In the genomic region with DNA sequence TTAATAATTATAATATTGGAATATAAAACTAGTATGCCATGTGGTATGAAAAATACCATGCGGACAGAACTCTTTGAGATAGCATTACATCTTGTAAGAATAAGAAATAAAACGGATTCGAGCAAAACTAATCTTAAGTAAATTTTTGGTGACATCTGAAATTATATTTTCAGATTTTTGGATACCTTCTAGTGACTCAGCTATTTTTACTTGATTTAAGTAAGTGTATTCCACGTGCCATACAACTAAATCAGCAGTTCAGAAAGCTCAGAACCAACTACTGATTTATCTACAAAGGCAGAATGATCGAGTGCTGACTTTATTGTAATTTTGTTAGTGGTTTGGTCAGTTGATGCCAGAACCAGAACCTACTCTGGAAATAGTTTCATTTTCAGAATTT, we compare ENCODE assay signal across 19 cellular contexts.
"Had no signal": no experiment of that assay in that cellular context is flagged by ENCODE, and none has a peak within 500 bp of the region (broad histone marks: within the 10 kb centered on the region; RNA-seq: fewer than 3 reads in every experiment).

No MANE protein-coding gene starts in this region.

- H3K36me3 Mint-ChIP-seq: natural killer cell had no signal

- H3K27me3 ChIP-seq: gastroesophageal sphincter, neutrophil, tibial nerve, uterus had no signal

- H3K4me3 ChIP-seq: gastroesophageal sphincter, left ventricle myocardium inferior, tibial nerve, uterus had no signal

- H3K27ac ChIP-seq: left ventricle myocardium inferior, tibial nerve, uterus had no signal

- H3K4me3 Mint-ChIP-seq: activated naive CD8-positive, alpha-beta T cell; WTC11 had no signal

- H3K27me3 Mint-ChIP-seq: activated naive CD8-positive, alpha-beta T cell had no signal

- DNase-seq: activated CD4-positive, alpha-beta T cell treated with anti-CD3 and anti-CD28 coated beads for 4 hours; activated gamma-delta T cell treated with Interleukin-2 at 50 U/mL for 16 hours; cortex of kidney; effector CD4-positive, alpha-beta T cell; kidney; left ventricle myocardium inferior; mesendoderm; natural killer cell; posterior cingulate gyrus; stimulated activated CD4-positive, alpha-beta T cell treated with anti-CD3 and anti-CD28 coated beads, Interleukin-15, amount 100 ng/mL, for 24 hours; stimulated activated CD4-positive, alpha-beta T cell treated with anti-CD3 and anti-CD28 coated beads, Interleukin-4, amount 100 ng/mL, for 1 hour; stimulated activated naive CD4-positive, alpha-beta T cell treated with Interleukin-2 at 50 U/mL for 16 hours; substantia nigra; uterus had no signal

- H3K27ac Mint-ChIP-seq: activated naive CD8-positive, alpha-beta T cell; WTC11 had no signal

- ATAC-seq: gastroesophageal sphincter, natural killer cell, WTC11 had no signal

- H3K9me3 Mint-ChIP-seq: natural killer cell, WTC11 had no signal

- H3K9me3 ChIP-seq: gastroesophageal sphincter, left ventricle myocardium inferior, neutrophil, tibial nerve, uterus had no signal

- H3K4me1 ChIP-seq: uterus had no signal
